Comparison of ENCODE assay signal across 8 cellular contexts in genomic region chr17:43169561-43170139, GRCh38. TPM values are rescaled to one million over a fixed set of nuclear protein-coding genes. Genes with fewer than 3 reads are reported as not detected.
DNase-seq lines count a peak whose midpoint lies in the region; ATAC-seq, FAIRE-seq and TF ChIP-seq lines count a peak whose summit lies in the region.

No MANE protein-coding gene starts in this region.

- no peaks in the 10 kb centered on the region for H3K9me3 Mint-ChIP-seq in CD4-positive, CD25-positive, alpha-beta regulatory T cell
- H3K9me3 Mint-ChIP-seq in endothelial cell (ENCODE audit: unreplicated experiment) = no peaks in the 10 kb centered on the region

- TF ChIP-seq EP300 in transverse colon (IDR thresholded peaks at IDR 0.05; ENCODE audit: low read depth) = no peak

- ATAC-seq in CD4-positive, CD25-positive, alpha-beta regulatory T cell (ENCODE audit: low read depth in 2 of 2) = peak; percentile 1 to 2
- ATAC-seq in GM18868 (IDR thresholded peaks at IDR 0.05; ENCODE audit: unreplicated experiment) (peak; percentile 12), HG03108 (IDR thresholded peaks at IDR 0.05; ENCODE audit: unreplicated experiment) (peak; percentile 16), RWPE2 (ENCODE audit: low read depth) (peak; percentile 24)

- peak overlapping the region; percentile 99 for H3K9ac ChIP-seq in mucosa of stomach (ENCODE audit: low read length)

- H3K36me3 ChIP-seq in CD4-positive, CD25-positive, alpha-beta regulatory T cell (ENCODE audit: control insufficient read depth, insufficient read depth, low read length) = no peaks in the 10 kb centered on the region
- H3K36me3 ChIP-seq in RWPE2 (ENCODE audit: low read depth) = peaks cover 9% of the 10 kb centered on the region
- H3K36me3 ChIP-seq in mucosa of stomach (ENCODE audit: control insufficient read depth, insufficient read depth, low read length) = no peaks in the 10 kb centered on the region
- H3K36me3 ChIP-seq in transverse colon = no peaks in the 10 kb centered on the region

- intact Hi-C loops in transverse colon (cut with DNase I; ENCODE audit: low total_unique reads) = no loop called here

- H3K4me3 ChIP-seq in CD4-positive, CD25-positive, alpha-beta regulatory T cell (ENCODE audit: low read depth, low read length) = peak overlapping the region; percentile 100
- H3K4me3 ChIP-seq in RWPE2 (ENCODE audit: severe bottlenecking) (peak overlapping the region; percentile 75), mucosa of stomach (ENCODE audit: low read length) (peak overlapping the region; percentile 95), transverse colon (peak overlapping the region; percentile 36 to 84 (median 72))

- peak in 1 of 3 donors; percentile 8 for DNase-seq in CD4-positive, CD25-positive, alpha-beta regulatory T cell
- no peak for DNase-seq in RWPE2 (ENCODE audit: low spot score)
- DNase-seq in endothelial cell (ENCODE audit: low spot score) = peak; percentile 34
- DNase-seq in transverse colon = peak; percentile 42
- DNase-seq in frontal cortex (ENCODE audit: low spot score in 2 of 2) = no peak

- peaks cover 6 to 40% (median 18%) of the 10 kb centered on the region in 4 donors for H3K4me1 Mint-ChIP-seq in CD4-positive, CD25-positive, alpha-beta regulatory T cell
- peaks cover 29% of the 10 kb centered on the region for H3K4me1 Mint-ChIP-seq in endothelial cell (ENCODE audit: unreplicated experiment)

- H3K36me3 Mint-ChIP-seq in CD4-positive, CD25-positive, alpha-beta regulatory T cell = no peaks in the 10 kb centered on the region
- peaks cover under 1% of the 10 kb centered on the region for H3K36me3 Mint-ChIP-seq in endothelial cell (ENCODE audit: low read depth, unreplicated experiment)

- in situ Hi-C loops in transverse colon (cut with MboI; ENCODE audit: low pct_ligation_motif_present in 1 of 4, low pct_unique_long_range_greater_than_20kb in 1 of 4, low sequenced_read_pairs in 3 of 4) = no loop called here

- no peak overlapping the region for H3K27ac Mint-ChIP-seq in CD4-positive, CD25-positive, alpha-beta regulatory T cell
- no peak overlapping the region for H3K27ac Mint-ChIP-seq in endothelial cell (ENCODE audit: unreplicated experiment)

- peak overlapping the region; percentile 100 for H3K27ac ChIP-seq in CD4-positive, CD25-positive, alpha-beta regulatory T cell (ENCODE audit: insufficient read depth, low read length, poor library complexity, severe bottlenecking)
- H3K27ac ChIP-seq in RWPE2 (ENCODE audit: poor library complexity, severe bottlenecking) = peak overlapping the region; percentile 96
- H3K27ac ChIP-seq in transverse colon = peak overlapping the region; percentile 95 to 99 (median 98)

- no peaks in the 10 kb centered on the region for H3K27me3 Mint-ChIP-seq in CD4-positive, CD25-positive, alpha-beta regulatory T cell
- peaks cover 3% of the 10 kb centered on the region for H3K27me3 Mint-ChIP-seq in endothelial cell (ENCODE audit: unreplicated experiment)

- peaks cover 38% of the 10 kb centered on the region for H3K4me1 ChIP-seq in CD4-positive, CD25-positive, alpha-beta regulatory T cell (ENCODE audit: control insufficient read depth, insufficient read depth, low read length, poor library complexity, severe bottlenecking)
- peaks cover 15% of the 10 kb centered on the region for H3K4me1 ChIP-seq in RWPE2 (ENCODE audit: insufficient read depth, poor library complexity, severe bottlenecking)
- H3K4me1 ChIP-seq in mucosa of stomach (ENCODE audit: control insufficient read depth, insufficient read depth, low read length) = peaks cover 20% of the 10 kb centered on the region
- H3K4me1 ChIP-seq in transverse colon = peaks cover 19 to 58% (median 50%) of the 10 kb centered on the region in 4 donors

- FAIRE-seq in frontal cortex (lab: Jason Lieb, UNC) = no peak

- no peak for TF ChIP-seq POLR2A in transverse colon (IDR thresholded peaks at IDR 0.05)

- H3K27me3 ChIP-seq in CD4-positive, CD25-positive, alpha-beta regulatory T cell (ENCODE audit: control insufficient read depth, insufficient read depth, low read length) = no peaks in the 10 kb centered on the region
- H3K27me3 ChIP-seq in RWPE2 (ENCODE audit: insufficient read depth, poor library complexity, severe bottlenecking) = no peaks in the 10 kb centered on the region
- H3K27me3 ChIP-seq in mucosa of stomach (ENCODE audit: control insufficient read depth, insufficient read depth, low read length) = no peaks in the 10 kb centered on the region
- no peaks in the 10 kb centered on the region for H3K27me3 ChIP-seq in transverse colon

- TF ChIP-seq CTCF in RWPE2 (IDR thresholded peaks at IDR 0.05; ENCODE audit: poor library complexity, severe bottlenecking) (no peak), endothelial cell (IDR thresholded peaks at IDR 0.05; ENCODE audit: unreplicated experiment) (no peak), transverse colon (IDR thresholded peaks at IDR 0.05) (no peak)

- H3K4me3 Mint-ChIP-seq in CD4-positive, CD25-positive, alpha-beta regulatory T cell = no peak overlapping the region
- no peak overlapping the region for H3K4me3 Mint-ChIP-seq in endothelial cell (ENCODE audit: unreplicated experiment)

- WGBS in transverse colon (ENCODE audit: low coverage in 1 of 2), 2 donors = 1% methylated on average over 29 of the region's 29 CpGs; no CpG with 5 or more reads in 1 of the 2 donors

- no peaks in the 10 kb centered on the region for H3K9me3 ChIP-seq in CD4-positive, CD25-positive, alpha-beta regulatory T cell (ENCODE audit: control insufficient read depth in 2 of 2, low read length in 2 of 2)
- H3K9me3 ChIP-seq in RWPE2 (ENCODE audit: severe bottlenecking) (no peaks in the 10 kb centered on the region), mucosa of stomach (ENCODE audit: control insufficient read depth, low read length) (no peaks in the 10 kb centered on the region), transverse colon (no peaks in the 10 kb centered on the region)

RNA-seq across cellular contexts. Expression of gene NBR1, which starts 1.4 kb away (rescaled TPM):
- total RNA-seq in CD4-positive, CD25-positive, alpha-beta regulatory T cell = 65.0 TPM
- 100 to 1,000 TPM in 2 of 4 donors, 10 to 100 TPM in 2; 93.6 to 104 (median 97.3) TPM for polyA plus RNA-seq in CD4-positive, CD25-positive, alpha-beta regulatory T cell
- total RNA-seq in endothelial cell (ENCODE audit: unreplicated experiment) = 74.9 TPM
- total RNA-seq in transverse colon = 100 to 1,000 TPM in 2 of 4 donors, 10 to 100 TPM in 2; 62.5 to 156 (median 99.3) TPM
- total RNA-seq in frontal cortex = 66.0 TPM

RNA-seq across cellular contexts. Expression of gene TMEM106A, which starts 42.0 kb away (rescaled TPM):
- 12.9 TPM for total RNA-seq in CD4-positive, CD25-positive, alpha-beta regulatory T cell
- polyA plus RNA-seq in CD4-positive, CD25-positive, alpha-beta regulatory T cell = 1 to 10 TPM; 1.3 to 3.3 (median 1.9) TPM
- total RNA-seq in endothelial cell (ENCODE audit: unreplicated experiment) (14.4 TPM), transverse colon (10 to 100 TPM in 1 of 4 donors, 1 to 10 TPM in 3; 4.1 to 24.3 (median 7.9) TPM), frontal cortex (under 0.01 TPM)

RNA-seq across cellular contexts. Expression of gene BRCA1, which starts 44.5 kb away (rescaled TPM):
- 5.7 TPM for total RNA-seq in CD4-positive, CD25-positive, alpha-beta regulatory T cell
- polyA plus RNA-seq in CD4-positive, CD25-positive, alpha-beta regulatory T cell = 1 to 10 TPM; 1.0 to 4.1 (median 1.8) TPM
- total RNA-seq in endothelial cell (ENCODE audit: unreplicated experiment) (8.7 TPM), transverse colon (100 to 1,000 TPM in 1 of 4 donors, 1 to 10 TPM in 3; 2.6 to 121 (median 5.8) TPM), frontal cortex (6.1 TPM)

RNA-seq across cellular contexts. Expression of gene CCDC200, which starts 58.8 kb away (rescaled TPM):
- not detected for total RNA-seq in CD4-positive, CD25-positive, alpha-beta regulatory T cell
- polyA plus RNA-seq in CD4-positive, CD25-positive, alpha-beta regulatory T cell = not detected
- not detected for total RNA-seq in endothelial cell (ENCODE audit: unreplicated experiment)
- not detected for total RNA-seq in transverse colon
- not detected for total RNA-seq in frontal cortex

Comparison
In these comparisons a context has a peak if more than half of its experiments do, and no peak if none do; other contexts are left out.
1. DNase-seq: peak in endothelial cell (single experiment) and transverse colon (single experiment); none in RWPE2 (single experiment) and frontal cortex (0 of 2).
2. Peak in every context shown above with its lines, with median percentiles within 50 percentile points of each other: ATAC-seq, H3K27ac ChIP-seq and H3K4me3 ChIP-seq.